Comparison of ENCODE assay signal across 25 cellular contexts in the genomic region with DNA sequence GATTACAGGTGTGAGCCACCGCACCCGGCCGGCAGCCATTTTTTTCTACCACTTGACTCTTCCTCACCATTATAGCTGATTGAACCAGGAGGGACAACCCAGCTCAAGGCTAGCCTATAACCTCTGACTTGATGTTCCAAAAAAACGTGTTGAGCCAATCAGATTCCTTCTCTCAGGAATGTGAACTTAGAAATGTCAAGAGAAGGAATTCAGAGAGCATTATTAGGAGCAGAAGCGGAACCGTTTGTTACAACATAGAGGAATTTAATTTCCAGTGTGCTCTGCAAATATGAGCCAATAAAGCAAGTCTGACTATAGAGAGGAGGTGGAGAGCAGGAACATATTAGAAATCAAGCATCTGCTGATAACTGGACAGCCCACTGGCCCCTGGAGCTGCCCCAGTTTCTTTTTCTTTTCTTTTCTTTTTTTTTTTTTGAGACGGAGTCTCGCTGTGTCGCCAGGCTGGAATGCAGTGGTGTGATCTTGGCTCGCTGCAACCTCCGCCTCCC.
"Had no signal": no experiment of that assay in that cellular context is flagged by ENCODE, and none has a peak within 500 bp of the region (broad histone marks: within the 10 kb centered on the region; RNA-seq: fewer than 3 reads in every experiment).

No MANE protein-coding gene starts in this region.

- H3K36me3 ChIP-seq: pancreas, prostate gland, sigmoid colon, thyroid gland, upper lobe of left lung had no signal

- H3K9me3 Mint-ChIP-seq: activated naive CD8-positive, alpha-beta T cell treated with anti-CD3 and anti-CD28 coated beads, Interleukin-2, amount 10 ng/mL, durations not matched to agents 7 days and 5 days; endodermal cell; naive B cell; stimulated activated effector memory CD8-positive, alpha-beta T cell treated with anti-CD3 and anti-CD28 coated beads, Interleukin-12 subunit alpha, Interleukin-12 subunit beta, amount 100 ng/mL, for 72 hours; stimulated activated naive CD8-positive, alpha-beta T cell treated with anti-CD3 and anti-CD28 coated beads, Interleukin-15, amount 100 ng/mL, for 72 hours; T-cell had no signal

- H3K27ac ChIP-seq: pancreas, prostate gland, sigmoid colon, thyroid gland, VCaP had no signal

- DNase-seq: activated CD4-positive, alpha-beta T cell treated with anti-CD3 and anti-CD28 coated beads for 48 hours; activated CD4-positive, alpha-beta T cell treated with anti-CD3 and anti-CD28 coated beads, Interleukin-2, amount 50 U/mL, for 48 hours; activated CD8-positive, alpha-beta memory T cell treated with anti-CD3 and anti-CD28 coated beads for 24 hours; activated effector memory CD4-positive, alpha-beta T cell treated with Interleukin-2 at 50 U/mL for 16 hours; activated naive CD4-positive, alpha-beta T cell treated with anti-CD3 and anti-CD28 coated beads for 36 hours; activated naive CD8-positive, alpha-beta T cell treated with anti-CD3 and anti-CD28 coated beads, Interleukin-2, amount 10 ng/mL, durations not matched to agents 7 days and 5 days; caudate nucleus; endodermal cell; foreskin melanocyte; left ventricle myocardium superior; naive B cell; nucleus accumbens; pancreas; sigmoid colon; small intestine; stimulated activated CD4-positive, alpha-beta T cell treated with anti-CD3 and anti-CD28 coated beads, Interleukin-4, amount 100 ng/mL, for 24 hours; stimulated activated naive CD8-positive, alpha-beta T cell treated with anti-CD3 and anti-CD28 coated beads, Interleukin-15, amount 100 ng/mL, for 72 hours; substantia nigra; T-cell; thyroid gland; upper lobe of left lung had no signal

- H3K4me3 Mint-ChIP-seq: activated naive CD4-positive, alpha-beta T cell treated with anti-CD3 and anti-CD28 coated beads for 36 hours; activated naive CD8-positive, alpha-beta T cell treated with anti-CD3 and anti-CD28 coated beads, Interleukin-2, amount 10 ng/mL, durations not matched to agents 7 days and 5 days; endodermal cell; naive B cell; stimulated activated effector memory CD8-positive, alpha-beta T cell treated with anti-CD3 and anti-CD28 coated beads, Interleukin-12 subunit alpha, Interleukin-12 subunit beta, amount 100 ng/mL, for 72 hours; stimulated activated naive CD8-positive, alpha-beta T cell treated with anti-CD3 and anti-CD28 coated beads, Interleukin-15, amount 100 ng/mL, for 72 hours; T-cell had no signal

- ATAC-seq: esophagus mucosa; left ventricle myocardium superior; pancreas; stimulated activated effector memory CD8-positive, alpha-beta T cell treated with anti-CD3 and anti-CD28 coated beads, Interleukin-12 subunit alpha, Interleukin-12 subunit beta, amount 100 ng/mL, for 72 hours; stimulated activated naive CD8-positive, alpha-beta T cell treated with anti-CD3 and anti-CD28 coated beads, Interleukin-15, amount 100 ng/mL, for 72 hours; T-cell had no signal

- H3K9me3 ChIP-seq: pancreas, prostate gland, sigmoid colon, thyroid gland, upper lobe of left lung had no signal

- H3K27me3 ChIP-seq: pancreas, thyroid gland, upper lobe of left lung had no signal

- H3K4me1 ChIP-seq: prostate gland, sigmoid colon had no signal

- H3K27ac Mint-ChIP-seq: activated naive CD4-positive, alpha-beta T cell treated with anti-CD3 and anti-CD28 coated beads for 36 hours; activated naive CD8-positive, alpha-beta T cell treated with anti-CD3 and anti-CD28 coated beads, Interleukin-2, amount 10 ng/mL, durations not matched to agents 7 days and 5 days; endodermal cell; naive B cell; stimulated activated effector memory CD8-positive, alpha-beta T cell treated with anti-CD3 and anti-CD28 coated beads, Interleukin-12 subunit alpha, Interleukin-12 subunit beta, amount 100 ng/mL, for 72 hours; stimulated activated naive CD8-positive, alpha-beta T cell treated with anti-CD3 and anti-CD28 coated beads, Interleukin-15, amount 100 ng/mL, for 72 hours; T-cell had no signal

- H3K36me3 Mint-ChIP-seq: activated naive CD8-positive, alpha-beta T cell treated with anti-CD3 and anti-CD28 coated beads, Interleukin-2, amount 10 ng/mL, durations not matched to agents 7 days and 5 days; naive B cell; stimulated activated effector memory CD8-positive, alpha-beta T cell treated with anti-CD3 and anti-CD28 coated beads, Interleukin-12 subunit alpha, Interleukin-12 subunit beta, amount 100 ng/mL, for 72 hours; T-cell had no signal

- H3K4me1 Mint-ChIP-seq: activated naive CD8-positive, alpha-beta T cell treated with anti-CD3 and anti-CD28 coated beads, Interleukin-2, amount 10 ng/mL, durations not matched to agents 7 days and 5 days; stimulated activated effector memory CD8-positive, alpha-beta T cell treated with anti-CD3 and anti-CD28 coated beads, Interleukin-12 subunit alpha, Interleukin-12 subunit beta, amount 100 ng/mL, for 72 hours; stimulated activated naive CD8-positive, alpha-beta T cell treated with anti-CD3 and anti-CD28 coated beads, Interleukin-15, amount 100 ng/mL, for 72 hours; T-cell had no signal

- H3K4me3 ChIP-seq: pancreas, prostate gland, sigmoid colon, thyroid gland, upper lobe of left lung had no signal
